Comparison of ENCODE assay signal across 34 cellular contexts in genomic region chr20:61382194-61382593, GRCh38.
DNase-seq lines count a peak whose midpoint lies in the region; ATAC-seq, FAIRE-seq and TF ChIP-seq lines count a peak whose summit lies in the region.
"Had no signal": no experiment of that assay in that cellular context is flagged by ENCODE, and none has a peak within 500 bp of the region (broad histone marks: within the 10 kb centered on the region; RNA-seq: fewer than 3 reads in every experiment).

No MANE protein-coding gene starts in this region.

- no peak overlapping the region for H3K4ac ChIP-seq in mesendoderm (ENCODE audit: low read depth, low read length)

- H3K27me3 ChIP-seq in HepG2 (ENCODE audit: control insufficient read depth in 1 of 2, insufficient read depth in 2 of 2, low read length in 2 of 2) (peaks cover 0 to 14% of the 10 kb centered on the region in 2 experiments; a peak in 3 of 5 replicates), right lobe of liver (no peaks in the 10 kb centered on the region), mesendoderm (ENCODE audit: insufficient read depth, low read length, poor library complexity) (no peaks in the 10 kb centered on the region)
- H3K27me3 ChIP-seq: BE2C; BLaER1; BLaER1 treated with 17β-estradiol and CSF1 and Interleukin-3, amounts not matched to agents 10 nM and 100 nM had no signal

- H2BK15ac ChIP-seq in mesendoderm (replicated peaks; ENCODE audit: low read depth): no peak overlapping the region

- H4K5ac ChIP-seq in mesendoderm (ENCODE audit: low read length): no peak overlapping the region

- no peak for ATAC-seq in HepG2
- no peak for ATAC-seq in right lobe of liver
- ATAC-seq in HG03175 (IDR thresholded peaks at IDR 0.05; ENCODE audit: unreplicated experiment): no peak
- ATAC-seq: A549; CD8-positive, alpha-beta T cell had no signal

- H3K9ac ChIP-seq in HepG2 (ENCODE audit: insufficient read depth, low read depth, low read length): no peak overlapping the region
- H3K9ac ChIP-seq in mesendoderm (ENCODE audit: low read length): no peak overlapping the region
- H3K9ac ChIP-seq: BLaER1; BLaER1 treated with 17β-estradiol and CSF1 and Interleukin-3, amounts not matched to agents 10 nM and 100 nM had no signal

- in situ Hi-C loops in HepG2 (cut with HindIII; ENCODE audit: extremely low pct_ligation_motif_present, low pct_unique_long_range_greater_than_20kb): no loop called here

- H3K79me1 ChIP-seq in mesendoderm (ENCODE audit: low read length): no peaks in the 10 kb centered on the region

- no peak overlapping the region for H3K23ac ChIP-seq in mesendoderm (ENCODE audit: low read length)

- 8% methylated on average over 3 of the region's 3 CpGs for WGBS in HepG2 (ENCODE audit: low lambda C conversion rate)
- 48% methylated on average over 2 of the region's 3 CpGs for WGBS in right lobe of liver (ENCODE audit: insufficient coverage, low coverage, low lambda C conversion rate, missing lambda C conversion rate)
- no CpG with 5 or more reads among the region's 3 CpGs for WGBS in mesendoderm (ENCODE audit: extremely low coverage, insufficient coverage, low lambda C conversion rate)

- H4K20me1 ChIP-seq in HepG2 (ENCODE audit: insufficient read depth, low read length): no peaks in the 10 kb centered on the region
- H4K20me1 ChIP-seq: BLaER1; BLaER1 treated with 17β-estradiol and CSF1 and Interleukin-3, amounts not matched to agents 10 nM and 100 nM had no signal

- no peak for TF ChIP-seq POLR2A in HepG2 (IDR thresholded peaks at IDR 0.05; ENCODE audit: insufficient read depth in 1 of 2, low read depth in 2 of 2, low read length in 2 of 2)
- no peak for TF ChIP-seq POLR2A in right lobe of liver (IDR thresholded peaks at IDR 0.05)

- CTCF ChIA-PET in HepG2 (lab: Yijun Ruan, JAX; ENCODE audit: low intra/inter-chr PET ratio, low total read pairs): no interaction called here

- H3K18ac ChIP-seq in mesendoderm (ENCODE audit: low read length): no peak overlapping the region

- H3K4me3 ChIP-seq in HepG2 (replicated peaks in 1 of 3; ENCODE audit: insufficient read depth in 1 of 3, low read depth in 2 of 3, low read length in 3 of 3) (no peak overlapping the region), right lobe of liver (no peak overlapping the region), mesendoderm (ENCODE audit: low read length) (no peak overlapping the region)
- H3K4me3 ChIP-seq: A549; BLaER1; BLaER1 treated with 17β-estradiol and CSF1 and Interleukin-3, amounts not matched to agents 10 nM and 100 nM had no signal

- no peak overlapping the region for H2BK5ac ChIP-seq in mesendoderm (ENCODE audit: low read length)

- POLR2A ChIA-PET in HepG2 (lab: Yijun Ruan, JAX): no interaction called here

- H3K79me2 ChIP-seq in HepG2 (ENCODE audit: insufficient read depth, low read length) (no peaks in the 10 kb centered on the region), mesendoderm (ENCODE audit: control insufficient read depth, insufficient read depth, low read length) (no peaks in the 10 kb centered on the region)

- BruUV-seq in HepG2 (replicated peaks; lab: Mats Ljungman, UMichigan): no TSS peak

- no peak overlapping the region for H4K8ac ChIP-seq in mesendoderm (ENCODE audit: low read depth, low read length)

- no peak for TF ChIP-seq RAD21 in HepG2 (CRISPR knock-in tag; IDR thresholded peaks at IDR 0.05)

- FAIRE-seq in HepG2 (lab: Jason Lieb, UNC): no peak
- FAIRE-seq in HTR-8/SVneo (lab: Jason Lieb, UNC): peak; percentile 83
- FAIRE-seq in frontal cortex (lab: Jason Lieb, UNC): no peak
- FAIRE-seq: A549, D721Med had no signal

- H2AFZ ChIP-seq in HepG2 (ENCODE audit: low read length): no peak overlapping the region

- H2AK5ac ChIP-seq in mesendoderm (ENCODE audit: low read length): no peak overlapping the region

- no peak for TF ChIP-seq EP300 in HepG2 (IDR thresholded peaks at IDR 0.05; ENCODE audit: low read depth in 2 of 2, low read length in 2 of 2)
- no peak for TF ChIP-seq EP300 in HepG2 (CRISPR knock-in tag; IDR thresholded peaks at IDR 0.05; ENCODE audit: borderline replicate concordance)

- intact Hi-C loops in HepG2 (cut with micrococcal nuclease; ENCODE audit: unreplicated experiment): no loop called here
- intact Hi-C loops in right lobe of liver (cut with DNase I): no loop called here

- H3K9me3 ChIP-seq in HepG2 (ENCODE audit: low read length) (peaks cover 13% of the 10 kb centered on the region), right lobe of liver (no peaks in the 10 kb centered on the region)
- H3K9me3 ChIP-seq: A549, BE2C had no signal

- no peak for DNase-seq in HepG2 (ENCODE audit: low spot score)
- no peak for DNase-seq in right lobe of liver
- no peak for DNase-seq in HTR-8/SVneo (ENCODE audit: insufficient read length, low spot score)
- DNase-seq in mesendoderm: peak; percentile 8
- no peak for DNase-seq in frontal cortex (ENCODE audit: low spot score in 2 of 2)
- no peak for DNase-seq in NCI-H2171 (lab: John Stamatoyannopoulos, UW)
- DNase-seq: 8988T; ACHN; AML-193; BE2C; C1 segment of cervical spinal cord; Caco-2; Calu3; CD4-positive, alpha-beta memory T cell; CD4-positive, alpha-beta T cell; CD4-positive, CD25-positive, alpha-beta regulatory T cell; CD8-positive, alpha-beta memory T cell; CD8-positive, alpha-beta T cell; COR-L47; DMS 273 treated with DMSO at 0.1 percent for 48 hours; DMS153; DMS53; DMS79; DMS79 treated with DMSO at 0.1 percent for 48 hours; DND-41; EL had no signal

- no peak for TF ChIP-seq CTCF in HepG2 (CRISPR knock-in tag; IDR thresholded peaks at IDR 0.05)
- TF ChIP-seq CTCF in right lobe of liver (IDR thresholded peaks at IDR 0.05): no peak

- H2BK120ac ChIP-seq in mesendoderm (ENCODE audit: low read depth, low read length): no peak overlapping the region

- H3K27ac ChIP-seq in HepG2 (ENCODE audit: extremely low read length, insufficient read depth, low read length): no peak overlapping the region
- H3K27ac ChIP-seq in right lobe of liver: no peak overlapping the region
- H3K27ac ChIP-seq in mesendoderm (ENCODE audit: low read depth, low read length): no peak overlapping the region
- H3K27ac ChIP-seq: 22Rv1; A549; BLaER1; BLaER1 treated with 17β-estradiol and CSF1 and Interleukin-3, amounts not matched to agents 10 nM and 100 nM; C4-2B had no signal

- no peak overlapping the region for H3K56ac ChIP-seq in mesendoderm (ENCODE audit: low read length)

- H3K4me1 ChIP-seq in HepG2 (ENCODE audit: insufficient read depth, low read length): no peaks in the 10 kb centered on the region
- H3K4me1 ChIP-seq in right lobe of liver: no peaks in the 10 kb centered on the region
- peaks cover 9% of the 10 kb centered on the region for H3K4me1 ChIP-seq in mesendoderm (ENCODE audit: control insufficient read depth, low read depth, low read length)
- H3K4me1 ChIP-seq: A549, BE2C, Caco-2 had no signal

- H3K36me3 ChIP-seq in HepG2 (replicated peaks in 1 of 2; ENCODE audit: control insufficient read depth in 1 of 2, insufficient read depth in 2 of 2, low read length in 2 of 2): no peaks in the 10 kb centered on the region
- no peaks in the 10 kb centered on the region for H3K36me3 ChIP-seq in right lobe of liver
- H3K36me3 ChIP-seq in mesendoderm (ENCODE audit: control insufficient read depth, insufficient read depth, low read length): no peaks in the 10 kb centered on the region
- H3K36me3 ChIP-seq: BE2C; BLaER1 treated with 17β-estradiol and CSF1 and Interleukin-3, amounts not matched to agents 10 nM and 100 nM had no signal

- no peak overlapping the region for H3K4me2 ChIP-seq in HepG2 (ENCODE audit: low read depth, low read length)
- H3K4me2 ChIP-seq in mesendoderm (ENCODE audit: low read length): no peak overlapping the region
- H3K4me2 ChIP-seq: A549; BLaER1; BLaER1 treated with 17β-estradiol and CSF1 and Interleukin-3, amounts not matched to agents 10 nM and 100 nM had no signal

TF ChIP-seq in HepG2, 621 proteins besides CTCF, POLR2A, EP300 and RAD21 (continues in another document):
- no peak for TF ChIP-seq ZNF547 (CRISPR knock-in tag; IDR thresholded peaks at IDR 0.05)

TF ChIP-seq in PFSK-1, 5 proteins besides CTCF, POLR2A, EP300 and RAD21:
- TF ChIP-seq POLR2AphosphoS5 (IDR thresholded peaks at IDR 0.05; ENCODE audit: low read depth, low read length) (peak; percentile 68), REST (IDR thresholded peaks at IDR 0.05; ENCODE audit: insufficient read depth in 1 of 2, low read depth in 2 of 2, low read length in 2 of 2) (no peak)
TF ChIP-seq in PFSK-1: peak in this region for 1.
